8 cellular contexts compared by ENCODE assay signal in the genomic region with DNA sequence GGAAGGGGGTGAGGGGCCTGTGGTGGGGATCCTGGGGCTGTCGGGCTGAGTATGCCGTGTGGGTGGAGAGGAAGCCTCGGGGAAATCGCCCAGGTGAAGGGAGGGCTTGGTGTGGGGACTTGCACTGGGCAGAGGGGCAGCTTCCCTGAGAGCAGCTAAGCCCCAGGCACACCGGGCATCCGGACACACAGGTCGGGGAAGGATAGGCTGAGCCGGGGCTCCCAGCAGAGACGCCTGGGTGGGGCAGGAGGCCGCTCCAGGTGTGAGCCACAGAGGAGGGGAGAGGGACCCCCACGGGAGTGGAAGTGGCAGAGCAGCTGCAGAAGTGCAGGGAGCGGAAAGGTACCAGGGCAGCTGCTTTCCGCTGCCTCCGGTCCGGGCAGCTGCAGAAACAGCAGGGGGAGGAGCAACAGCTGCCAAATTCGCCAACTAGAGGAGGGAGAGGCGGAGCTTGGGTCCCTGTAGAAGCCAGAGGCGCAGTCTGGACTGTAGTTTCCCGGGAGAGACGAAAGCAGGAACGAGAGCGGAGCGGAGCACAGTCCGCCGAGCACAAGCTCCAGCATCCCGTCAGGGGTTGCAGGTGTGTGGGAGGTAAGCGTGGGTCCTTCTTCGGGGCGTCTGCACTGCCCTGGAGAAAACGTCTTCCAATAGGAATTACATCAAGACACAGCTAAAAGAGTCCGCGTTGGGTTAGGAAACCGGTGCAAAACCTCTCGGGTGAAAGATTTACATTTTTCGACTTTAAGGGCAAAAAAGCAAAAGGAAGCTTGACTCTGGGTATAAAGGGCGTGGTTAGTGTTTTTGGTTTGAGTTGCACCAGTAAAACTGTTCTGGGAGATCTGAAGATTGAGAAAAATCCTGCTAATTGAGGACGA. TPM values are rescaled to one million over a fixed set of nuclear protein-coding genes. Genes with fewer than 3 reads are reported as not detected.
A peak's percentile ranks its signal among the peaks of the same experiment; 100 is the strongest.
DNase-seq lines count a peak whose midpoint lies in the region; ATAC-seq and TF ChIP-seq lines count a peak whose summit lies in the region.

A gene with protein sequence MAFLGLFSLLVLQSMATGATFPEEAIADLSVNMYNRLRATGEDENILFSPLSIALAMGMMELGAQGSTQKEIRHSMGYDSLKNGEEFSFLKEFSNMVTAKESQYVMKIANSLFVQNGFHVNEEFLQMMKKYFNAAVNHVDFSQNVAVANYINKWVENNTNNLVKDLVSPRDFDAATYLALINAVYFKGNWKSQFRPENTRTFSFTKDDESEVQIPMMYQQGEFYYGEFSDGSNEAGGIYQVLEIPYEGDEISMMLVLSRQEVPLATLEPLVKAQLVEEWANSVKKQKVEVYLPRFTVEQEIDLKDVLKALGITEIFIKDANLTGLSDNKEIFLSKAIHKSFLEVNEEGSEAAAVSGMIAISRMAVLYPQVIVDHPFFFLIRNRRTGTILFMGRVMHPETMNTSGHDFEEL (plus strand): TSS at position 489 of the 875 bp plus-strand sequence. CDS start 53,408 bp downstream, outside the sequence.

- H4K20me1 ChIP-seq in SU-DHL-6 (ENCODE audit: low read depth, low read length) = peaks cover 20% of the 10 kb centered on the region

- peak within 1 kb of the TSS; percentile 88 for H3K4me2 ChIP-seq in SU-DHL-6 (ENCODE audit: low read depth, low read length, poor library complexity, severe bottlenecking)

- peak; percentile 69 for DNase-seq in GM13976 (ENCODE audit: low spot score)
- DNase-seq in NCI-H128 (lab: John Stamatoyannopoulos, UW; ENCODE audit: unreplicated experiment) = peak; percentile 93
- peak; percentile 87 to 94 (median 91) for DNase-seq in right cardiac atrium
- DNase-seq in pulmonary artery endothelial cell (ENCODE audit: low read depth, low spot score) = peak; percentile 37
- peak; percentile 85 to 90 for DNase-seq in uterus

- no peaks in the 10 kb centered on the region for H3K4me1 ChIP-seq in right cardiac atrium (ENCODE audit: control insufficient read depth, insufficient read depth, low read length)
- H3K4me1 ChIP-seq in uterus = no peaks in the 10 kb centered on the region

- H3K79me2 ChIP-seq in SU-DHL-6 (ENCODE audit: insufficient read depth, low read length) = peaks cover 80% of the 10 kb centered on the region

- TF ChIP-seq POLR2A in uterus (IDR thresholded peaks at IDR 0.05) = peak; percentile 54 to 72

- H3K4me3 ChIP-seq in SU-DHL-6 (ENCODE audit: insufficient read depth, low read length, poor library complexity, severe bottlenecking) (peak within 1 kb of the TSS; percentile 84), right cardiac atrium (ENCODE audit: low read length) (peak within 1 kb of the TSS; percentile 77), uterus (peak within 1 kb of the TSS; percentile 79 to 81)

- in situ Hi-C loops in GM13976 (cut with MboI; ENCODE audit: low sequenced_read_pairs, unreplicated experiment) = no loop called here

- intact Hi-C loops in right cardiac atrium (cut with DNase I) (loop anchor here in 1 of 4 donors (5.0 to 10.0 kb wide), 2 partner anchors 77 to 139 kb away; no protein-coding TSS in a partner anchor), uterus (cut with DNase I; ENCODE audit: low total_unique reads) (no loop called here)

- H2AFZ ChIP-seq in SU-DHL-6 (ENCODE audit: low read depth, low read length, severe bottlenecking) = peak within 1 kb of the TSS; percentile 65

- peak within 1 kb of the TSS; percentile 92 for H3K27ac ChIP-seq in SU-DHL-6 (ENCODE audit: low read depth, low read length)
- peak within 1 kb of the TSS; percentile 95 for H3K27ac ChIP-seq in angular gyrus (ENCODE audit: low read depth, low read length)
- peak within 1 kb of the TSS; percentile 96 for H3K27ac ChIP-seq in right cardiac atrium (ENCODE audit: low read length)
- peak within 1 kb of the TSS; percentile 77 to 90 for H3K27ac ChIP-seq in uterus

- no peak for TF ChIP-seq CTCF in GM13976 (IDR thresholded peaks at IDR 0.05; ENCODE audit: borderline replicate concordance, control extremely low read depth, extremely low read depth, insufficient read depth, missing control alignments)
- TF ChIP-seq CTCF in SU-DHL-6 (IDR thresholded peaks at IDR 0.05; ENCODE audit: insufficient read depth, low read length, poor library complexity, severe bottlenecking) = no peak
- no peak for TF ChIP-seq CTCF in uterus (IDR thresholded peaks at IDR 0.05)

- H3F3A ChIP-seq in SU-DHL-6 (ENCODE audit: insufficient read depth) = peaks cover 19% of the 10 kb centered on the region

- H3K9me3 ChIP-seq in SU-DHL-6 (ENCODE audit: insufficient read depth, low read length) (no peaks in the 10 kb centered on the region), right cardiac atrium (ENCODE audit: control insufficient read depth, low read length) (no peaks in the 10 kb centered on the region), uterus (no peaks in the 10 kb centered on the region)

- ATAC-seq in HG02763 (IDR thresholded peaks at IDR 0.05; ENCODE audit: unreplicated experiment) = peak; percentile 60
- peak; percentile 94 to 95 for ATAC-seq in right cardiac atrium

- WGBS in right cardiac atrium = under 1% methylated on average over 37 of the region's 37 CpGs

- H3K9ac ChIP-seq in SU-DHL-6 (ENCODE audit: low read length) = peak within 1 kb of the TSS; percentile 77

- no peaks in the 10 kb centered on the region for H3K9me2 ChIP-seq in SU-DHL-6 (replicated peaks; ENCODE audit: insufficient read depth, low read length)

- no peaks in the 10 kb centered on the region for H3K27me3 ChIP-seq in SU-DHL-6 (ENCODE audit: low read length)
- H3K27me3 ChIP-seq in right cardiac atrium (ENCODE audit: control insufficient read depth, insufficient read depth) = no peaks in the 10 kb centered on the region
- H3K27me3 ChIP-seq in uterus = no peaks in the 10 kb centered on the region

- H3K36me3 ChIP-seq in SU-DHL-6 (ENCODE audit: low read length) (0 out of 2 replicates have a peak, but pooled peaks cover 4% of the 10 kb centered on the region), uterus (no peaks in the 10 kb centered on the region)

RNA-seq across cellular contexts. Expression of the gene that starts here (rescaled TPM):
- 1 to 10 TPM; 3.0 to 3.7 (median 3.0) TPM for total RNA-seq in right cardiac atrium
- polyA plus RNA-seq in right cardiac atrium = 6.4 TPM
- total RNA-seq in pulmonary artery endothelial cell = 0.33 and 0.78 TPM in 2 replicates
- total RNA-seq in uterus = 10 to 100 TPM in 1 of 4 donors, 1 to 10 TPM in 3; 2.9 to 35.0 (median 8.8) TPM

Comparison
In these comparisons a context has a peak if more than half of its experiments do, and no peak if none do; other contexts are left out.
1. Peak in every context shown above with its lines: DNase-seq, ATAC-seq, H3K4me3 ChIP-seq and H3K27ac ChIP-seq.
2. Peak in DNase-seq in pulmonary artery endothelial cell; RNA of the gene not detected or under 1 TPM.
3. DNase-seq: peak in every context shown above with its lines; median percentile 93 in NCI-H128; 91 in right cardiac atrium; 88 in uterus; 69 in GM13976; 37 in pulmonary artery endothelial cell.